ENCODE assay signal across 13 cellular contexts in genomic region chr7:104878577-104878976, GRCh38.
DNase-seq lines count a peak whose midpoint lies in the region; ATAC-seq and TF ChIP-seq lines count a peak whose summit lies in the region.
"Had no signal": no experiment of that assay in that cellular context is flagged by ENCODE, and none has a peak within 500 bp of the region (broad histone marks: within the 10 kb centered on the region; RNA-seq: fewer than 3 reads in every experiment).

No MANE protein-coding gene starts in this region.

- DNase-seq in activated naive CD4-positive, alpha-beta T cell treated with anti-CD3 and anti-CD28 coated beads for 36 hours: peak; percentile 18
- DNase-seq in activated naive CD4-positive, alpha-beta T cell treated with Interleukin-2 at 50 U/mL for 16 hours: no peak
- no peak for DNase-seq in progenitor cell of endocrine pancreas (ENCODE audit: low spot score, unreplicated experiment)
- no peak for DNase-seq in WERI-Rb-1
- no peak for DNase-seq in adrenal gland
- no peak for DNase-seq in HUDEP-2 (lab: John Stamatoyannopoulos, UW; ENCODE audit: unreplicated experiment in 76 of 76)
- DNase-seq: AML-193, caudate nucleus, GF-D8, NCI-H1694 treated with DMSO at 0.1 percent for 48 hours had no signal

- intact Hi-C loops in activated naive CD4-positive, alpha-beta T cell treated with anti-CD3 and anti-CD28 coated beads for 36 hours (cut with micrococcal nuclease): no loop called here
- intact Hi-C loops in adrenal gland (cut with DNase I): no loop called here

- no peak overlapping the region for H3K4me3 ChIP-seq in WERI-Rb-1 (ENCODE audit: low read depth, low read length)
- H3K4me3 ChIP-seq in adrenal gland: no peak overlapping the region

- H3K4me3 Mint-ChIP-seq in activated naive CD4-positive, alpha-beta T cell treated with anti-CD3 and anti-CD28 coated beads for 36 hours: no peak overlapping the region
- no peak overlapping the region for H3K4me3 Mint-ChIP-seq in progenitor cell of endocrine pancreas (ENCODE audit: low read depth)

- 76 to 83% (median 81%) methylated on average over 3 of the region's 3 CpGs for WGBS in adrenal gland, 4 donors

- H3K27ac ChIP-seq in WERI-Rb-1: no peak overlapping the region
- no peak overlapping the region for H3K27ac ChIP-seq in adrenal gland

- no peaks in the 10 kb centered on the region for H3K4me1 ChIP-seq in adrenal gland (replicated peaks in 1 of 2)

- TF ChIP-seq CTCF in progenitor cell of endocrine pancreas (IDR thresholded peaks at IDR 0.05; ENCODE audit: unreplicated experiment): no peak
- no peak for TF ChIP-seq CTCF in WERI-Rb-1 (IDR thresholded peaks at IDR 0.05; ENCODE audit: low read depth, low read length)
- TF ChIP-seq CTCF in adrenal gland (IDR thresholded peaks at IDR 0.05): no peak

- no peaks in the 10 kb centered on the region for H3K27me3 ChIP-seq in WERI-Rb-1 (ENCODE audit: insufficient read depth, low read depth, severe bottlenecking)
- H3K27me3 ChIP-seq in adrenal gland: no peaks in the 10 kb centered on the region

- ATAC-seq in GM21576 (IDR thresholded peaks at IDR 0.05; ENCODE audit: unreplicated experiment) (peak; percentile 82), HG03159 (IDR thresholded peaks at IDR 0.05; ENCODE audit: unreplicated experiment) (peak; percentile 87)
- ATAC-seq: left lobe of liver had no signal

- TF ChIP-seq POLR2A in adrenal gland (IDR thresholded peaks at IDR 0.05): no peak

- H3K36me3 ChIP-seq in WERI-Rb-1 (no peaks in the 10 kb centered on the region), adrenal gland (replicated peaks in 1 of 2) (no peaks in the 10 kb centered on the region)

- H3K4me1 Mint-ChIP-seq in activated naive CD4-positive, alpha-beta T cell treated with anti-CD3 and anti-CD28 coated beads for 36 hours (ENCODE audit: low read depth): peaks cover 15% of the 10 kb centered on the region
- H3K4me1 Mint-ChIP-seq in progenitor cell of endocrine pancreas (ENCODE audit: low read depth): peaks cover 1% of the 10 kb centered on the region

- H3K27me3 Mint-ChIP-seq in activated naive CD4-positive, alpha-beta T cell treated with anti-CD3 and anti-CD28 coated beads for 36 hours (ENCODE audit: low read depth): no peaks in the 10 kb centered on the region
- no peaks in the 10 kb centered on the region for H3K27me3 Mint-ChIP-seq in progenitor cell of endocrine pancreas

- no peaks in the 10 kb centered on the region for H3K36me3 Mint-ChIP-seq in activated naive CD4-positive, alpha-beta T cell treated with anti-CD3 and anti-CD28 coated beads for 36 hours (ENCODE audit: low read depth)
- H3K36me3 Mint-ChIP-seq in progenitor cell of endocrine pancreas (ENCODE audit: insufficient read depth): peaks cover 51% of the 10 kb centered on the region

- no peak overlapping the region for H3K27ac Mint-ChIP-seq in activated naive CD4-positive, alpha-beta T cell treated with anti-CD3 and anti-CD28 coated beads for 36 hours
- H3K27ac Mint-ChIP-seq in progenitor cell of endocrine pancreas: peak overlapping the region; percentile 49

- H3K9me3 ChIP-seq in WERI-Rb-1 (ENCODE audit: severe bottlenecking) (no peaks in the 10 kb centered on the region), adrenal gland (replicated peaks in 1 of 3) (no peaks in the 10 kb centered on the region)

- H3K9me3 Mint-ChIP-seq in activated naive CD4-positive, alpha-beta T cell treated with anti-CD3 and anti-CD28 coated beads for 36 hours: peaks cover 1% of the 10 kb centered on the region
- no peaks in the 10 kb centered on the region for H3K9me3 Mint-ChIP-seq in progenitor cell of endocrine pancreas (ENCODE audit: low read depth)

- CTCF ChIA-PET in activated naive CD4-positive, alpha-beta T cell treated with anti-CD3 and anti-CD28 coated beads for 36 hours (lab: Charles Lee): interaction anchor here (0.6 to 2.0 kb wide), 5 partner anchors 20 to 47 kb away, joined by 3 to 11 read pairs (median 3); no protein-coding TSS in a partner anchor
